1 cellular context compared by ENCODE assay signal in the genomic region with DNA sequence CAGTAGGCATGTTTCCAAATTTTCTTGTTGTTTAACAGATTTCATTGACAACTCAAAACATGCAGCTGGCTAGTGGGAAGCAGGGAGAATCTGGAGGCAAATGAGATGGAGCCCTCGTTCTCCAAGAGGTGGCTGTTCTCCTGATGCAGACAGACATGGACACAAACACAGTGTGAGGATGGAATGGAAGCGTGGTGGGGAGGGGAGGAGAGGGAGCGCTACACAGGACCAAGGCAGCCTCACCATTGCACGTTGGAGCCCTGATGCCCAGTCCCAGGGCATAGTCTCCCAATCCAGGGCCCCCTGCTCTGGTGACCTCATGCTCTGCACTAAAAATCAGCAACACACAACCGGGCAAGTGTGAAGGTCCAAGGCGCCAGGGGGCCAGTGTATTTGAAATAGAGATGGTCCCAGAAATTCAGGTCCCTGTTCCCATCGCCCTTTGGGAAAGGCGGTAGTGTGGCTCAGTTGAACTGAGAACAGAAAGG.
TF ChIP-seq lines count a peak whose summit lies in the region.

No MANE protein-coding gene starts in this region.

TF ChIP-seq in GM23338, 12 proteins besides CTCF, POLR2A, EP300 and RAD21:
- TF ChIP-seq POLR2AphosphoS5 (IDR thresholded peaks at IDR 0.05; ENCODE audit: low read depth) = no peak
- no peak for TF ChIP-seq CREB1 (CRISPR knock-in tag; IDR thresholded peaks at IDR 0.05; ENCODE audit: low read depth)
- TF ChIP-seq, protein P1, sequence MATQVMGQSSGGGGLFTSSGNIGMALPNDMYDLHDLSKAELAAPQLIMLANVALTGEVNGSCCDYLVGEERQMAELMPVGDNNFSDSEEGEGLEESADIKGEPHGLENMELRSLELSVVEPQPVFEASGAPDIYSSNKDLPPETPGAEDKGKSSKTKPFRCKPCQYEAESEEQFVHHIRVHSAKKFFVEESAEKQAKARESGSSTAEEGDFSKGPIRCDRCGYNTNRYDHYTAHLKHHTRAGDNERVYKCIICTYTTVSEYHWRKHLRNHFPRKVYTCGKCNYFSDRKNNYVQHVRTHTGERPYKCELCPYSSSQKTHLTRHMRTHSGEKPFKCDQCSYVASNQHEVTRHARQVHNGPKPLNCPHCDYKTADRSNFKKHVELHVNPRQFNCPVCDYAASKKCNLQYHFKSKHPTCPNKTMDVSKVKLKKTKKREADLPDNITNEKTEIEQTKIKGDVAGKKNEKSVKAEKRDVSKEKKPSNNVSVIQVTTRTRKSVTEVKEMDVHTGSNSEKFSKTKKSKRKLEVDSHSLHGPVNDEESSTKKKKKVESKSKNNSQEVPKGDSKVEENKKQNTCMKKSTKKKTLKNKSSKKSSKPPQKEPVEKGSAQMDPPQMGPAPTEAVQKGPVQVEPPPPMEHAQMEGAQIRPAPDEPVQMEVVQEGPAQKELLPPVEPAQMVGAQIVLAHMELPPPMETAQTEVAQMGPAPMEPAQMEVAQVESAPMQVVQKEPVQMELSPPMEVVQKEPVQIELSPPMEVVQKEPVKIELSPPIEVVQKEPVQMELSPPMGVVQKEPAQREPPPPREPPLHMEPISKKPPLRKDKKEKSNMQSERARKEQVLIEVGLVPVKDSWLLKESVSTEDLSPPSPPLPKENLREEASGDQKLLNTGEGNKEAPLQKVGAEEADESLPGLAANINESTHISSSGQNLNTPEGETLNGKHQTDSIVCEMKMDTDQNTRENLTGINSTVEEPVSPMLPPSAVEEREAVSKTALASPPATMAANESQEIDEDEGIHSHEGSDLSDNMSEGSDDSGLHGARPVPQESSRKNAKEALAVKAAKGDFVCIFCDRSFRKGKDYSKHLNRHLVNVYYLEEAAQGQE (IDR thresholded peaks at IDR 0.05; ENCODE audit: unreplicated experiment) = no peak
- no peak for TF ChIP-seq ZNF331 (CRISPR knock-in tag; IDR thresholded peaks at IDR 0.05; ENCODE audit: low read depth)
- TF ChIP-seq, protein P2, sequence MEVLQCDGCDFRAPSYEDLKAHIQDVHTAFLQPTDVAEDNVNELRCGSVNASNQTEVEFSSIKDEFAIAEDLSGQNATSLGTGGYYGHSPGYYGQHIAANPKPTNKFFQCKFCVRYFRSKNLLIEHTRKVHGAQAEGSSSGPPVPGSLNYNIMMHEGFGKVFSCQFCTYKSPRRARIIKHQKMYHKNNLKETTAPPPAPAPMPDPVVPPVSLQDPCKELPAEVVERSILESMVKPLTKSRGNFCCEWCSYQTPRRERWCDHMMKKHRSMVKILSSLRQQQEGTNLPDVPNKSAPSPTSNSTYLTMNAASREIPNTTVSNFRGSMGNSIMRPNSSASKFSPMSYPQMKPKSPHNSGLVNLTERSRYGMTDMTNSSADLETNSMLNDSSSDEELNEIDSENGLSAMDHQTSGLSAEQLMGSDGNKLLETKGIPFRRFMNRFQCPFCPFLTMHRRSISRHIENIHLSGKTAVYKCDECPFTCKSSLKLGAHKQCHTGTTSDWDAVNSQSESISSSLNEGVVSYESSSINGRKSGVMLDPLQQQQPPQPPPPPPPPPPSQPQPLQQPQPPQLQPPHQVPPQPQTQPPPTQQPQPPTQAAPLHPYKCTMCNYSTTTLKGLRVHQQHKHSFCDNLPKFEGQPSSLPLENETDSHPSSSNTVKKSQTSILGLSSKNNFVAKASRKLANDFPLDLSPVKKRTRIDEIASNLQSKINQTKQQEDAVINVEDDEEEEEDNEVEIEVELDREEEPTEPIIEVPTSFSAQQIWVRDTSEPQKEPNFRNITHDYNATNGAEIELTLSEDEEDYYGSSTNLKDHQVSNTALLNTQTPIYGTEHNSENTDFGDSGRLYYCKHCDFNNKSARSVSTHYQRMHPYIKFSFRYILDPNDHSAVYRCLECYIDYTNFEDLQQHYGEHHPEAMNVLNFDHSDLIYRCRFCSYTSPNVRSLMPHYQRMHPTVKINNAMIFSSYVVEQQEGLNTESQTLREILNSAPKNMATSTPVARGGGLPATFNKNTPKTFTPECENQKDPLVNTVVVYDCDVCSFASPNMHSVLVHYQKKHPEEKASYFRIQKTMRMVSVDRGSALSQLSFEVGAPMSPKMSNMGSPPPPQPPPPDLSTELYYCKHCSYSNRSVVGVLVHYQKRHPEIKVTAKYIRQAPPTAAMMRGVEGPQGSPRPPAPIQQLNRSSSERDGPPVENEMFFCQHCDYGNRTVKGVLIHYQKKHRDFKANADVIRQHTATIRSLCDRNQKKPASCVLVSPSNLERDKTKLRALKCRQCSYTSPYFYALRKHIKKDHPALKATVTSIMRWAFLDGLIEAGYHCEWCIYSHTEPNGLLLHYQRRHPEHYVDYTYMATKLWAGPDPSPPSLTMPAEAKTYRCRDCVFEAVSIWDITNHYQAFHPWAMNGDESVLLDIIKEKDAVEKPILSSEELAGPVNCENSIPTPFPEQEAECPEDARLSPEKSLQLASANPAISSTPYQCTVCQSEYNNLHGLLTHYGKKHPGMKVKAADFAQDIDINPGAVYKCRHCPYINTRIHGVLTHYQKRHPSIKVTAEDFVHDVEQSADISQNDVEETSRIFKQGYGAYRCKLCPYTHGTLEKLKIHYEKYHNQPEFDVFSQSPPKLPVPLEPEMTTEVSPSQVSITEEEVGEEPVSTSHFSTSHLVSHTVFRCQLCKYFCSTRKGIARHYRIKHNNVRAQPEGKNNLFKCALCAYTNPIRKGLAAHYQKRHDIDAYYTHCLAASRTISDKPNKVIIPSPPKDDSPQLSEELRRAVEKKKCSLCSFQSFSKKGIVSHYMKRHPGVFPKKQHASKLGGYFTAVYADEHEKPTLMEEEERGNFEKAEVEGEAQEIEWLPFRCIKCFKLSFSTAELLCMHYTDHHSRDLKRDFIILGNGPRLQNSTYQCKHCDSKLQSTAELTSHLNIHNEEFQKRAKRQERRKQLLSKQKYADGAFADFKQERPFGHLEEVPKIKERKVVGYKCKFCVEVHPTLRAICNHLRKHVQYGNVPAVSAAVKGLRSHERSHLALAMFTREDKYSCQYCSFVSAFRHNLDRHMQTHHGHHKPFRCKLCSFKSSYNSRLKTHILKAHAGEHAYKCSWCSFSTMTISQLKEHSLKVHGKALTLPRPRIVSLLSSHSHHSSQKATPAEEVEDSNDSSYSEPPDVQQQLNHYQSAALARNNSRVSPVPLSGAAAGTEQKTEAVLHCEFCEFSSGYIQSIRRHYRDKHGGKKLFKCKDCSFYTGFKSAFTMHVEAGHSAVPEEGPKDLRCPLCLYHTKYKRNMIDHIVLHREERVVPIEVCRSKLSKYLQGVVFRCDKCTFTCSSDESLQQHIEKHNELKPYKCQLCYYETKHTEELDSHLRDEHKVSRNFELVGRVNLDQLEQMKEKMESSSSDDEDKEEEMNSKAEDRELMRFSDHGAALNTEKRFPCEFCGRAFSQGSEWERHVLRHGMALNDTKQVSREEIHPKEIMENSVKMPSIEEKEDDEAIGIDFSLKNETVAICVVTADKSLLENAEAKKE (CRISPR knock-in tag; IDR thresholded peaks at IDR 0.05) = no peak
